Comparison of ENCODE assay signal across 23 cellular contexts in genomic region chr1:93360111-93360510, GRCh38. TPM values are rescaled to one million over a fixed set of nuclear protein-coding genes. Genes with fewer than 3 reads are reported as not detected.
A peak's percentile ranks its signal among the peaks of the same experiment; 100 is the strongest.
DNase-seq lines count a peak whose midpoint lies in the region; ATAC-seq and TF ChIP-seq lines count a peak whose summit lies in the region.
"Had no signal": no experiment of that assay in that cellular context is flagged by ENCODE, and none has a peak within 500 bp of the region (broad histone marks: within the 10 kb centered on the region; RNA-seq: fewer than 3 reads in every experiment).

No MANE protein-coding gene starts in this region.

- intact Hi-C loops in A673 (cut with micrococcal nuclease; ENCODE audit: unreplicated experiment) (no loop called here), stomach (cut with DNase I; ENCODE audit: low total_unique reads) (no loop called here), left ventricle myocardium superior (cut with micrococcal nuclease) (no loop called here)

- BruUV-seq in A673 (replicated peaks; lab: Mats Ljungman, UMichigan), result no TSS peak

- no peak overlapping the region for H3K4me3 Mint-ChIP-seq in GM23338
- peak overlapping the region in 1 of 2 donors; percentile 1 for H3K4me3 Mint-ChIP-seq in effector memory CD8-positive, alpha-beta T cell
- H3K4me3 Mint-ChIP-seq: CD14-positive monocyte, T-cell had no signal

- CTCF ChIA-PET in A673 (lab: Charles Lee), result no interaction called here

- H3K9me3 Mint-ChIP-seq in GM23338, result no peaks in the 10 kb centered on the region
- no peaks in the 10 kb centered on the region for H3K9me3 Mint-ChIP-seq in effector memory CD8-positive, alpha-beta T cell
- H3K9me3 Mint-ChIP-seq: T-cell had no signal

- peaks cover 21% of the 10 kb centered on the region for H3K4me1 ChIP-seq in A673 (ENCODE audit: insufficient read depth, low read length, poor library complexity, severe bottlenecking)
- peaks cover 20% of the 10 kb centered on the region for H3K4me1 ChIP-seq in GM23338 (ENCODE audit: insufficient read depth)
- peaks cover 28 to 31% of the 10 kb centered on the region in 2 experiments for H3K4me1 ChIP-seq in neutrophil (ENCODE audit: control insufficient read depth in 1 of 2, insufficient read depth in 1 of 2, low read depth in 1 of 2, low read length in 1 of 2)
- H3K4me1 ChIP-seq in stomach, result peaks cover 0 to 75% (median 33%) of the 10 kb centered on the region in 4 donors
- H3K4me1 ChIP-seq: BE2C, Caco-2, HAP-1, SJSA1 had no signal

- H3K79me2 ChIP-seq in GM23338 (replicated peaks; ENCODE audit: insufficient read depth), result peaks cover 59% of the 10 kb centered on the region

- H3K9me3 ChIP-seq in A673 (ENCODE audit: low read depth, low read length, poor library complexity, severe bottlenecking) (no peaks in the 10 kb centered on the region), neutrophil (no peaks in the 10 kb centered on the region), stomach (no peaks in the 10 kb centered on the region)
- H3K9me3 ChIP-seq: BE2C, Caco-2, HAP-1, SJSA1 had no signal

- TF ChIP-seq CTCF in A673 (conservative IDR thresholded peaks at IDR 0.05; ENCODE audit: low read depth, low read length) (no peak), GM23338 (conservative IDR thresholded peaks at IDR 0.05; ENCODE audit: low read depth in 2 of 2) (no peak), neutrophil (IDR thresholded peaks at IDR 0.05) (no peak), stomach (IDR thresholded peaks at IDR 0.05) (no peak)

- POLR2A ChIA-PET in A673 (lab: Charles Lee; ENCODE audit: low non-redundant PET), result no interaction called here

- no peak overlapping the region for H3K4me3 ChIP-seq in A673 (ENCODE audit: low read depth, low read length, poor library complexity, severe bottlenecking)
- H3K4me3 ChIP-seq in GM23338, result no peak overlapping the region
- H3K4me3 ChIP-seq in neutrophil (ENCODE audit: low read depth in 1 of 2, low read length in 1 of 2), result no peak overlapping the region
- no peak overlapping the region for H3K4me3 ChIP-seq in stomach
- H3K4me3 ChIP-seq: GM12878, GM23248, HAP-1, PC-9, SJSA1 had no signal

- H3K4me1 Mint-ChIP-seq in GM23338, result peaks cover 21% of the 10 kb centered on the region
- H3K4me1 Mint-ChIP-seq in effector memory CD8-positive, alpha-beta T cell (ENCODE audit: low read depth in 2 of 2), result peaks cover 25 to 58% of the 10 kb centered on the region in 2 donors

- H3K27me3 ChIP-seq in A673 (replicated peaks; ENCODE audit: insufficient read depth, low read depth, low read length, poor library complexity) (no peaks in the 10 kb centered on the region), GM23338 (ENCODE audit: insufficient read depth) (no peaks in the 10 kb centered on the region), neutrophil (no peaks in the 10 kb centered on the region), stomach (no peaks in the 10 kb centered on the region)
- H3K27me3 ChIP-seq: BE2C, SJSA1 had no signal

- H4K20me1 ChIP-seq in GM23338 (replicated peaks; ENCODE audit: insufficient read depth), result 0 out of 2 replicates have a peak, but pooled peaks cover 9% of the 10 kb centered on the region

- H3K36me3 ChIP-seq in A673 (ENCODE audit: insufficient read depth, low read length, poor library complexity, severe bottlenecking) (peaks cover 56% of the 10 kb centered on the region), GM23338 (ENCODE audit: insufficient read depth) (peaks cover 9% of the 10 kb centered on the region), neutrophil (peaks cover 38% of the 10 kb centered on the region), stomach (peaks cover 5 to 65% (median 59%) of the 10 kb centered on the region in 4 donors)

- H3F3A ChIP-seq in GM23338 (replicated peaks; ENCODE audit: low read depth), result no peaks in the 10 kb centered on the region

- ATAC-seq in GM23338 (no peak), left ventricle myocardium superior (no peak)
- ATAC-seq in effector memory CD8-positive, alpha-beta T cell (replicated peaks), result no peak
- ATAC-seq: T-cell had no signal

- no peak overlapping the region for H3K27ac Mint-ChIP-seq in GM23338
- H3K27ac Mint-ChIP-seq in effector memory CD8-positive, alpha-beta T cell, result peak overlapping the region; percentile 5 to 55
- H3K27ac Mint-ChIP-seq: T-cell had no signal

- no peaks in the 10 kb centered on the region for H3K9me2 ChIP-seq in GM23338 (ENCODE audit: insufficient read depth)

- peaks cover 66% of the 10 kb centered on the region for H3K36me3 Mint-ChIP-seq in GM23338 (ENCODE audit: low read depth)
- H3K36me3 Mint-ChIP-seq in effector memory CD8-positive, alpha-beta T cell (ENCODE audit: insufficient read depth), result peaks cover 95% of the 10 kb centered on the region

- H3K27ac ChIP-seq in A673 (ENCODE audit: low read depth, low read length, poor library complexity, severe bottlenecking) (peak overlapping the region; percentile 7), GM23338 (ENCODE audit: low read depth) (peak overlapping the region; percentile 79; the same call in 1 of the 2 replicates), neutrophil (peak overlapping the region; percentile 76), stomach (no peak overlapping the region)
- H3K27ac ChIP-seq: GM23248, PC-9, SJSA1 had no signal

- no peak for DNase-seq in A673 (ENCODE audit: low spot score)
- DNase-seq in GM23338 (ENCODE audit: low spot score), result no peak
- DNase-seq in effector memory CD8-positive, alpha-beta T cell, result no peak
- no peak for DNase-seq in nucleus accumbens (lab: John Stamatoyannopoulos, UW)
- DNase-seq in stomach, result no peak
- DNase-seq in left ventricle myocardium superior, result no peak
- DNase-seq: ACHN, BE2C, Caco-2, GM23248, KBM-7, MM.1S, NCI-H2029, NCI-H526 treated with DMSO at 0.1 percent for 48 hours, PC-9, Right ventricle myocardium superior, RPMI8226, T-cell had no signal

- 72 to 89% (median 87%) methylated on average over 1 of the region's 1 CpG for WGBS in stomach, 5 donors

- no peak overlapping the region for H3K4me2 ChIP-seq in GM23338
- H3K4me2 ChIP-seq: PC-9 had no signal

- H3K27me3 Mint-ChIP-seq in GM23338 (ENCODE audit: insufficient read depth, low read depth, poor library complexity), result no peaks in the 10 kb centered on the region
- no peaks in the 10 kb centered on the region for H3K27me3 Mint-ChIP-seq in effector memory CD8-positive, alpha-beta T cell
- H3K27me3 Mint-ChIP-seq: T-cell had no signal

- no peak overlapping the region for H2AFZ ChIP-seq in GM23338
- H2AFZ ChIP-seq: GM23248, PC-9 had no signal

- no peak for TF ChIP-seq EP300 in stomach (IDR thresholded peaks at IDR 0.05)

- no peak for TF ChIP-seq POLR2A in stomach (IDR thresholded peaks at IDR 0.05)

TF ChIP-seq in GM23338, 12 proteins besides CTCF, POLR2A, EP300 and RAD21 (continues in another document):
- TF ChIP-seq STAT1 (IDR thresholded peaks at IDR 0.05; ENCODE audit: unreplicated experiment) (no peak), NANOG (IDR thresholded peaks at IDR 0.05; ENCODE audit: borderline replicate concordance) (no peak), POLR2AphosphoS5 (IDR thresholded peaks at IDR 0.05; ENCODE audit: low read depth) (no peak), REST (IDR thresholded peaks at IDR 0.05; ENCODE audit: unreplicated experiment) (no peak), ZNF331 (CRISPR knock-in tag; IDR thresholded peaks at IDR 0.05; ENCODE audit: low read depth) (no peak), EZH2phosphoT487 (IDR thresholded peaks at IDR 0.05; ENCODE audit: unreplicated experiment) (no peak), CREB1 (CRISPR knock-in tag; IDR thresholded peaks at IDR 0.05; ENCODE audit: low read depth) (no peak)

RNA-seq across cellular contexts. Expression of gene DR1, which starts 14.4 kb away (rescaled TPM):
- 71.3 and 77.2 TPM in 2 replicates for total RNA-seq in A673 (2021)
- 59.6 and 61.2 TPM in 2 replicates for total RNA-seq in GM23338 (2014; rRNA removed; shearing (Covaris generic))
- 20.5 and 20.9 TPM in 2 replicates for polyA plus RNA-seq in GM23338 (2016; fragmentation: Nextera tagmentation; extraction: Ambion mirVana)
- 10 to 100 TPM; 10.3 to 78.2 (median 37.1) TPM for total RNA-seq in stomach
- polyA plus RNA-seq in stomach, result 10 to 100 TPM; 10.2 to 27.3 (median 17.5) TPM
- total RNA-seq in left ventricle myocardium superior, result 38.3 TPM

Comparison
In these comparisons a context has a peak if more than half of its experiments do, and no peak if none do; other contexts are left out.
1. H3K27ac ChIP-seq: peak in A673 (single experiment), GM23338 (single experiment) and neutrophil (single experiment); none in stomach (0 of 5).